5 cellular contexts compared by ENCODE assay signal in the genomic region with DNA sequence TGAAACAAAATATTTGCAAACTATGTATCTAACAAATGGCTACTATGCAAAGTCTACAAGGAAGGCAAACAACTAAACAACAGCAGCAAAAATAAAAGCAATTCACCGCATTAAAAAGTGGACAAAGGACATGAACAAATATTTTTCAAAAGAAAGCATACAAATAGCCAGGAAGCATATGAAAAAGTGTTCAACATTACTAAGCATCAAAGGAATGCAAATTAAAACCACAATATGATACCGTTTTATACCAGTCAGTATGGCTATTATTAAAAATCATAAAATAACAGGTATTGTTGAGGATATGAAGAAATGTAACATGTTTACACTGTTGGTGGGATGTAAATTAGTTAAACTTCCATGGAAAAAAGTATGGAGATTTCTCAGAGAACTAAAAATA.
"Had no signal": no experiment of that assay in that cellular context is flagged by ENCODE, and none has a peak within 500 bp of the region (broad histone marks: within the 10 kb centered on the region; RNA-seq: fewer than 3 reads in every experiment).

No MANE protein-coding gene starts in this region.

- ATAC-seq: HepG2, K562 had no signal

- H3K27ac ChIP-seq: HL-60 had no signal

- H3K4me3 ChIP-seq: K562 had no signal

- DNase-seq: IMR-90, KBM-7 had no signal
